Comparison of ENCODE assay signal across 8 cellular contexts in genomic region chr5:140690941-140691924, GRCh38. TPM values are rescaled to one million over a fixed set of nuclear protein-coding genes. Genes with fewer than 3 reads are reported as not detected.
DNase-seq lines count a peak whose midpoint lies in the region; ATAC-seq and TF ChIP-seq lines count a peak whose summit lies in the region.

HARS1 (minus strand) TSS chr5:140691370; CDS start chr5:140691304, 66 bp downstream.
HARS2 (plus strand) TSS chr5:140691455; CDS start chr5:140691649, 194 bp downstream.

- H3K4me1 Mint-ChIP-seq in WTC11: peaks cover 18% of the 10 kb centered on the region

- H3K9ac ChIP-seq in smooth muscle cell (ENCODE audit: low read depth): peak within 1 kb of the TSS; percentile 81

- H3K4me1 ChIP-seq in smooth muscle cell (ENCODE audit: low read depth): peaks cover 12% of the 10 kb centered on the region

- no peaks in the 10 kb centered on the region for H3K9me3 Mint-ChIP-seq in WTC11

- ATAC-seq in GM18870 (IDR thresholded peaks at IDR 0.05; ENCODE audit: unreplicated experiment) (peak; percentile 92), HG03135 (IDR thresholded peaks at IDR 0.05; ENCODE audit: unreplicated experiment) (peak; percentile 97), WTC11 (peak; percentile 97)

- H4K20me1 ChIP-seq in smooth muscle cell (ENCODE audit: low read depth): no peaks in the 10 kb centered on the region

- peaks cover 28% of the 10 kb centered on the region for H3K36me3 Mint-ChIP-seq in WTC11

- H3K27me3 Mint-ChIP-seq in WTC11 (ENCODE audit: low read depth): no peaks in the 10 kb centered on the region

- no peaks in the 10 kb centered on the region for H3K27me3 ChIP-seq in smooth muscle cell (ENCODE audit: low read depth)

- peak within 1 kb of the TSS; percentile 88 for H3K4me2 ChIP-seq in smooth muscle cell

- peak within 1 kb of the TSS; percentile 98 for H3K27ac Mint-ChIP-seq in WTC11

- H3F3A ChIP-seq in smooth muscle cell (ENCODE audit: low read depth): no peaks in the 10 kb centered on the region

- 1% methylated on average over 60 of the region's 61 CpGs for WGBS in smooth muscle cell (ENCODE audit: low lambda C conversion rate)

- H3K79me2 ChIP-seq in smooth muscle cell (ENCODE audit: low read depth): peaks cover 70% of the 10 kb centered on the region

- H3K9me3 ChIP-seq in smooth muscle cell (replicated peaks; ENCODE audit: low read depth): no peaks in the 10 kb centered on the region

- no peaks in the 10 kb centered on the region for H3K36me3 ChIP-seq in smooth muscle cell (ENCODE audit: low read depth)

- POLR2A ChIA-PET in WTC11 (lab: Charles Lee): interaction anchor here (0.5 to 1.7 kb wide), 10 partner anchors 9 to 252 kb away, joined by 3 to 10 read pairs (median 4); partner anchors contain the start of genes EIF4EBP3, IK, NDUFA2 and ZMAT2

- CTCF ChIA-PET in WTC11 (lab: Charles Lee): interaction anchor here (0.6 to 1.7 kb wide), 12 partner anchors 9 to 451 kb away, joined by 3 to 10 read pairs (median 3); partner anchors contain the start of genes APBB3, DND1, EIF4EBP3 and HBEGF

- DNase-seq in ACHN (peak; percentile 95), NCI-H2196 treated with DMSO at 0.1 percent for 48 hours (lab: John Stamatoyannopoulos, UW; ENCODE audit: unreplicated experiment) (peak; percentile 96), WTC11 (ENCODE audit: low spot score) (peak; percentile 89), cardiac fibroblast (ENCODE audit: low read depth in 2 of 2) (peak; percentile 96 to 97), iPS-NIHi7 (ENCODE audit: extremely low spot score) (peak; percentile 94), smooth muscle cell (lab: John Stamatoyannopoulos, UW; ENCODE audit: unreplicated experiment) (peak; percentile 63)

- peak within 1 kb of the TSS; percentile 78 for H2AFZ ChIP-seq in smooth muscle cell (ENCODE audit: low read depth)

- in situ Hi-C loops in ACHN (cut with HindIII; ENCODE audit: low pct_ligation_motif_present, low pct_unique_long_range_greater_than_20kb, low sequenced_read_pairs): no loop called here

- peak within 1 kb of the TSS; percentile 100 for H3K4me3 Mint-ChIP-seq in WTC11

- H3K4me3 ChIP-seq in cardiac fibroblast (replicated peaks in 1 of 2; ENCODE audit: low read depth in 2 of 2, low read length in 2 of 2) (peak within 1 kb of the TSS; percentile 68 to 88), smooth muscle cell (peak within 1 kb of the TSS; percentile 80)

- TF ChIP-seq CTCF in WTC11 (IDR thresholded peaks at IDR 0.05) (no peak), cardiac fibroblast (IDR thresholded peaks at IDR 0.05; ENCODE audit: low read depth, low read length) (no peak), smooth muscle cell (IDR thresholded peaks at IDR 0.05; ENCODE audit: borderline replicate concordance, insufficient read depth, poor library complexity, severe bottlenecking) (no peak)

- H3K27ac ChIP-seq in smooth muscle cell (ENCODE audit: low read depth): peak within 1 kb of the TSS; percentile 69

TF ChIP-seq in WTC11, 78 proteins besides CTCF, POLR2A, EP300 and RAD21 (continues in another document):
- TF ChIP-seq TCF7 (CRISPR knock-in tag; IDR thresholded peaks at IDR 0.05; ENCODE audit: low read depth): no peak
- TF ChIP-seq AR (CRISPR knock-in tag; IDR thresholded peaks at IDR 0.05): no peak
- no peak for TF ChIP-seq ZNF671 (CRISPR knock-in tag; IDR thresholded peaks at IDR 0.05)
- TF ChIP-seq PRRX2 (CRISPR knock-in tag; IDR thresholded peaks at IDR 0.05): no peak
- TF ChIP-seq IRF1 (CRISPR knock-in tag; IDR thresholded peaks at IDR 0.05): peak; percentile 62; the same call in 1 of the 2 replicates
- no peak for TF ChIP-seq PREB (CRISPR knock-in tag; IDR thresholded peaks at IDR 0.05; ENCODE audit: borderline replicate concordance)
- TF ChIP-seq ZBTB43 (CRISPR knock-in tag; IDR thresholded peaks at IDR 0.05): no peak
- no peak for TF ChIP-seq MXD4 (CRISPR knock-in tag; IDR thresholded peaks at IDR 0.05; ENCODE audit: borderline replicate concordance)
- no peak for TF ChIP-seq GRHL2 (CRISPR knock-in tag; IDR thresholded peaks at IDR 0.05; ENCODE audit: insufficient replicate concordance, severe bottlenecking)
- no peak for TF ChIP-seq NFE2L1 (CRISPR knock-in tag; IDR thresholded peaks at IDR 0.05)
- TF ChIP-seq ARID4B (CRISPR knock-in tag; IDR thresholded peaks at IDR 0.05; ENCODE audit: borderline replicate concordance): peak; percentile 16

RNA-seq across cellular contexts. Expression of gene HARS1, which starts in this region (rescaled TPM):
- total RNA-seq in WTC11 (2021): 51.9 to 55.6 TPM (median 52.5 TPM) in 3 replicates
- 29.4 and 54.5 TPM in 2 replicates for total RNA-seq in smooth muscle cell
- 72.1 and 83.8 TPM in 2 replicates for polyA plus RNA-seq in smooth muscle cell

RNA-seq across cellular contexts. Expression of gene HARS2, which starts in this region (rescaled TPM):
- total RNA-seq in WTC11 (2021) (26.8 to 28.9 TPM (median 27.7 TPM) in 3 replicates), smooth muscle cell (15.3 and 19.3 TPM in 2 replicates)
- 24.3 and 25.7 TPM in 2 replicates for polyA plus RNA-seq in smooth muscle cell

Comparison
In these comparisons a context has a peak if more than half of its experiments do, and no peak if none do; other contexts are left out.
1. Peak in every context shown above with its lines: DNase-seq, ATAC-seq, H3K4me3 ChIP-seq and H3K27ac ChIP-seq.